ENCODE assay signal across 8 cellular contexts in genomic region chr9:36137392-36138004, GRCh38. TPM values are rescaled to one million over a fixed set of nuclear protein-coding genes. Genes with fewer than 3 reads are reported as not detected.
DNase-seq lines count a peak whose midpoint lies in the region; ATAC-seq and TF ChIP-seq lines count a peak whose summit lies in the region.

No MANE protein-coding gene starts in this region.

- CTCF ChIA-PET in MCF 10A (lab: Yijun Ruan, JAX): interaction anchor here (1.0 kb wide), 2 partner anchors 29 to 33 kb away, joined by 3 read pairs; no protein-coding TSS in a partner anchor

- no peaks in the 10 kb centered on the region for H3K9me3 ChIP-seq in upper lobe of left lung

- ATAC-seq in memory B cell (ENCODE audit: low read depth): no peak
- peak in 1 of 2 donors; percentile 41 for ATAC-seq in upper lobe of left lung (ENCODE audit: low FRiP score in 2 of 2)

- no TSS peak for BruUV-seq in MCF 10A (replicated peaks; lab: Mats Ljungman, UMichigan)

- peak overlapping the region; percentile 72 to 94 (median 82) for H3K27ac ChIP-seq in upper lobe of left lung

- intact Hi-C loops in MCF 10A (cut with micrococcal nuclease): no loop called here

- no peak for TF ChIP-seq EP300 in upper lobe of left lung (IDR thresholded peaks at IDR 0.05)

- POLR2A ChIA-PET in MCF 10A (lab: Yijun Ruan, JAX): no interaction called here

- peaks cover 40 to 66% (median 44%) of the 10 kb centered on the region in 4 donors for H3K4me1 ChIP-seq in upper lobe of left lung

- no peaks in the 10 kb centered on the region for H3K9me3 Mint-ChIP-seq in activated naive CD4-positive, alpha-beta T cell treated with anti-CD3 and anti-CD28 coated beads, Interleukin-2, amount 50 U/mL, for 24 hours
- H3K9me3 Mint-ChIP-seq in MCF 10A (ENCODE audit: unreplicated experiment) (no peaks in the 10 kb centered on the region), memory B cell (no peaks in the 10 kb centered on the region)

- WGBS in upper lobe of left lung, 2 donors: 37 to 56% methylated on average over 6 to 12 of the region's 12 CpGs

- H3K27me3 ChIP-seq in upper lobe of left lung: no peaks in the 10 kb centered on the region

- H3K36me3 Mint-ChIP-seq in activated naive CD4-positive, alpha-beta T cell treated with anti-CD3 and anti-CD28 coated beads, Interleukin-2, amount 50 U/mL, for 24 hours: no peaks in the 10 kb centered on the region
- H3K36me3 Mint-ChIP-seq in MCF 10A (ENCODE audit: insufficient read depth, unreplicated experiment) (no peaks in the 10 kb centered on the region), memory B cell (no peaks in the 10 kb centered on the region)

- peaks cover 60% of the 10 kb centered on the region for H3K4me1 Mint-ChIP-seq in activated naive CD4-positive, alpha-beta T cell treated with anti-CD3 and anti-CD28 coated beads, Interleukin-2, amount 50 U/mL, for 24 hours
- H3K4me1 Mint-ChIP-seq in MCF 10A (ENCODE audit: insufficient read depth, unreplicated experiment): peaks cover 7% of the 10 kb centered on the region
- peaks cover 46% of the 10 kb centered on the region for H3K4me1 Mint-ChIP-seq in memory B cell

- no peak for DNase-seq in activated naive CD4-positive, alpha-beta T cell treated with Interleukin-2 at 50 U/mL for 16 hours
- DNase-seq in MCF 10A (ENCODE audit: unreplicated experiment) (no peak), memory B cell (ENCODE audit: low spot score in 2 of 2) (no peak), upper lobe of left lung (peak in 1 of 2 donors; percentile 41), NCI-H146 treated with DMSO at 0.1 percent for 48 hours (lab: John Stamatoyannopoulos, UW; ENCODE audit: unreplicated experiment) (no peak), activated gamma-delta T cell treated with Interleukin-2 at 50 U/mL for 16 hours (no peak)
- DNase-seq in stimulated activated CD4-positive, alpha-beta T cell treated with anti-CD3 and anti-CD28 coated beads, Interleukin-1b, Interleukin-23, amount 100 ng/mL, for 48 hours: no peak

- TF ChIP-seq CTCF in MCF 10A (IDR thresholded peaks at IDR 0.05; ENCODE audit: unreplicated experiment): no peak
- no peak for TF ChIP-seq CTCF in upper lobe of left lung (IDR thresholded peaks at IDR 0.05)

- no peaks in the 10 kb centered on the region for H3K27me3 Mint-ChIP-seq in activated naive CD4-positive, alpha-beta T cell treated with anti-CD3 and anti-CD28 coated beads, Interleukin-2, amount 50 U/mL, for 24 hours
- H3K27me3 Mint-ChIP-seq in MCF 10A (ENCODE audit: insufficient read depth, unreplicated experiment) (peaks cover 28% of the 10 kb centered on the region), memory B cell (no peaks in the 10 kb centered on the region)

- no peaks in the 10 kb centered on the region for H3K36me3 ChIP-seq in upper lobe of left lung

- H3K4me3 Mint-ChIP-seq in activated naive CD4-positive, alpha-beta T cell treated with anti-CD3 and anti-CD28 coated beads, Interleukin-2, amount 50 U/mL, for 24 hours: peak overlapping the region; percentile 89
- H3K4me3 Mint-ChIP-seq in MCF 10A (ENCODE audit: unreplicated experiment): peak overlapping the region; percentile 78
- H3K4me3 Mint-ChIP-seq in memory B cell: peak overlapping the region; percentile 90

- H3K27ac Mint-ChIP-seq in activated naive CD4-positive, alpha-beta T cell treated with anti-CD3 and anti-CD28 coated beads, Interleukin-2, amount 50 U/mL, for 24 hours: peak overlapping the region; percentile 85
- no peak overlapping the region for H3K27ac Mint-ChIP-seq in MCF 10A (ENCODE audit: low read depth, unreplicated experiment)
- H3K27ac Mint-ChIP-seq in memory B cell: peak overlapping the region; percentile 82

- peak overlapping the region; percentile 53 to 94 (median 75) for H3K4me3 ChIP-seq in upper lobe of left lung

- TF ChIP-seq POLR2A in upper lobe of left lung (IDR thresholded peaks at IDR 0.05): no peak

RNA-seq across cellular contexts. Expression of gene GLIPR2, which starts 1.0 kb away (rescaled TPM):
- total RNA-seq in MCF 10A (2022) (0.96 and 3.1 TPM in 2 replicates), upper lobe of left lung (100 to 1,000 TPM in 1 of 6 donors, 10 to 100 TPM in 5; 39.6 to 131 (median 66.0) TPM)

RNA-seq across cellular contexts. Expression of gene CCIN, which starts 31.7 kb away (rescaled TPM):
- total RNA-seq in MCF 10A (2022) (not detected in 2 replicates), upper lobe of left lung (1 to 10 TPM in 1 of 6 donors, under 1 TPM in 4, not detected in 1; 0.30 to 1.4 (median 0.49) TPM)

RNA-seq across cellular contexts. Expression of gene CLTA, which starts 53.2 kb away (rescaled TPM):
- total RNA-seq in MCF 10A (2022) (189 and 218 TPM in 2 replicates), upper lobe of left lung (100 to 1,000 TPM; 120 to 218 (median 192) TPM)
